14 cellular contexts compared by ENCODE assay signal in the genomic region with DNA sequence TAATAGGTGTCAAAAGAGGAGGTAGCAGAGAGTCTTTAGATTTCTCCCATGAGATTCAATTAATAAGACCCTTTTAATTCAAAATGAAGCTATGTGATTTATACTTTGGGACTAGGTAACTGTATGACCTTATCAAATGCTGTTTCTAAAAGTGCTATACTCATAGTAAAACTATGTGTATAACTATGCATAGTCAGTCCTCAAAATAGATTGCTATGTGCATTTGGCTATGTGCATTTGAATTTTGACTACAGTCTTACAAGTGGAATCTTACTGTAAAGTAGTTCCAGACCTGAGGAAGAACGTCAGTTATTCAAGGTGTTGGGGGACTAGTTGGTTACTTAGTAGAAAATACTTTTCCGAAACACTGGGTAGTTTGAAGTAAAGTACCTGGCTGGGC.
"Had no signal": no experiment of that assay in that cellular context is flagged by ENCODE, and none has a peak within 500 bp of the region (broad histone marks: within the 10 kb centered on the region; RNA-seq: fewer than 3 reads in every experiment).

No MANE protein-coding gene starts in this region.

- H3K27ac Mint-ChIP-seq: activated CD8-positive, alpha-beta T cell treated with anti-CD3 and anti-CD28 coated beads, Interleukin-2, amount 10 ng/mL, durations not matched to agents 7 days and 5 days; memory B cell; stimulated activated memory B cell treated with anti-CD40 and anti-IgM and Interleukin-4, amounts not matched to agents 10 μg/mL and 1 μg/mL and 100 μg/mL, for 72 hours; T-helper 2 cell treated with Interferon-gamma antibody and Interleukin-4, amounts not matched to agents 5 μg/mL and 100 μg/mL, for 36 hours; type B pancreatic cell had no signal

- ATAC-seq: activated CD8-positive, alpha-beta T cell treated with anti-CD3 and anti-CD28 coated beads, Interleukin-2, amount 10 ng/mL, durations not matched to agents 7 days and 5 days; pancreas; right lobe of liver; stimulated activated memory B cell treated with anti-CD40 and anti-IgM and Interleukin-4, amounts not matched to agents 10 μg/mL and 1 μg/mL and 100 μg/mL, for 72 hours had no signal

- H3K27ac ChIP-seq: dorsolateral prefrontal cortex, pancreas, right lobe of liver, testis had no signal

- H3K4me1 ChIP-seq: testis had no signal

- H3K4me3 ChIP-seq: dorsolateral prefrontal cortex, pancreas, right lobe of liver, smooth muscle cell, testis had no signal

- H3K27me3 ChIP-seq: dorsolateral prefrontal cortex, pancreas, right lobe of liver, testis had no signal

- H3K27me3 Mint-ChIP-seq: memory B cell; stimulated activated memory B cell treated with anti-CD40 and anti-IgM and Interleukin-4, amounts not matched to agents 10 μg/mL and 1 μg/mL and 100 μg/mL, for 72 hours; type B pancreatic cell had no signal

- H3K36me3 ChIP-seq: pancreas, right lobe of liver had no signal

- H3K4me3 Mint-ChIP-seq: activated CD8-positive, alpha-beta T cell treated with anti-CD3 and anti-CD28 coated beads, Interleukin-2, amount 10 ng/mL, durations not matched to agents 7 days and 5 days; memory B cell; stimulated activated memory B cell treated with anti-CD40 and anti-IgM and Interleukin-4, amounts not matched to agents 10 μg/mL and 1 μg/mL and 100 μg/mL, for 72 hours; T-helper 2 cell treated with Interferon-gamma antibody and Interleukin-4, amounts not matched to agents 5 μg/mL and 100 μg/mL, for 36 hours; type B pancreatic cell had no signal

- DNase-seq: activated CD4-positive, alpha-beta T cell treated with anti-CD3 and anti-CD28 coated beads for 4 hours; activated CD8-positive, alpha-beta T cell treated with anti-CD3 and anti-CD28 coated beads, Interleukin-2, amount 10 ng/mL, durations not matched to agents 7 days and 5 days; activated gamma-delta T cell treated with Interleukin-2 at 50 U/mL for 16 hours; dorsolateral prefrontal cortex; pancreas; right lobe of liver; stimulated activated CD4-positive, alpha-beta T cell treated with anti-CD3 and anti-CD28 coated beads, Interleukin-4, amount 100 ng/mL, for 24 hours; testis had no signal

- FAIRE-seq: pancreas, TTC549 had no signal

- H3K9me3 ChIP-seq: pancreas, right lobe of liver, testis had no signal
